Comparison of ENCODE assay signal across 8 cellular contexts in genomic region chr4:37685726-37686372, GRCh38. TPM values are rescaled to one million over a fixed set of nuclear protein-coding genes. Genes with fewer than 3 reads are reported as not detected.
A peak's percentile ranks its signal among the peaks of the same experiment; 100 is the strongest.
DNase-seq lines count a peak whose midpoint lies in the region; TF ChIP-seq lines count a peak whose summit lies in the region.

No MANE protein-coding gene starts in this region.

- H3K9me3 ChIP-seq in osteoblast (ENCODE audit: low read depth, low read length), result no peaks in the 10 kb centered on the region
- H3K9me3 ChIP-seq in vagina, result no peaks in the 10 kb centered on the region

- TF ChIP-seq POLR2A in NB4 (IDR thresholded peaks at IDR 0.05; ENCODE audit: extremely low read depth, insufficient read length) (peak; percentile 88), vagina (IDR thresholded peaks at IDR 0.05) (peak in 1 of 2 donors; percentile 95)

- H3K4me2 ChIP-seq in osteoblast (ENCODE audit: insufficient read depth, low read length), result peak overlapping the region; percentile 84

- peak overlapping the region; percentile 96 for H3K4me3 Mint-ChIP-seq in activated T-helper 1 cell treated with anti-CD3 and anti-CD28 coated beads, Interleukin-12 subunit alpha, Interleukin-12 subunit beta, Interleukin-2, Interleukin-4 antibody, amounts not matched to agents 30 ng/mL and 10 ng/mL and 1 ng/mL, durations not matched to agents 14 hours and 24 hours and 36 hours

- H3K36me3 ChIP-seq in osteoblast (ENCODE audit: insufficient read depth, low read length), result no peaks in the 10 kb centered on the region
- no peaks in the 10 kb centered on the region for H3K36me3 ChIP-seq in vagina

- peaks cover 10% of the 10 kb centered on the region for H3K36me3 Mint-ChIP-seq in activated T-helper 1 cell treated with anti-CD3 and anti-CD28 coated beads, Interleukin-12 subunit alpha, Interleukin-12 subunit beta, Interleukin-2, Interleukin-4 antibody, amounts not matched to agents 30 ng/mL and 10 ng/mL and 1 ng/mL, durations not matched to agents 14 hours and 24 hours and 36 hours (ENCODE audit: low read depth)

- peak overlapping the region; percentile 53 for H2AFZ ChIP-seq in osteoblast (ENCODE audit: low read length)

- peak overlapping the region; percentile 98 for H3K27ac Mint-ChIP-seq in activated T-helper 1 cell treated with anti-CD3 and anti-CD28 coated beads, Interleukin-12 subunit alpha, Interleukin-12 subunit beta, Interleukin-2, Interleukin-4 antibody, amounts not matched to agents 30 ng/mL and 10 ng/mL and 1 ng/mL, durations not matched to agents 14 hours and 24 hours and 36 hours

- peaks cover 19% of the 10 kb centered on the region for H3K79me2 ChIP-seq in osteoblast (ENCODE audit: insufficient read depth, low read length)

- H3K4me1 ChIP-seq in osteoblast (ENCODE audit: insufficient read depth, low read length), result peaks cover 16% of the 10 kb centered on the region
- H3K4me1 ChIP-seq in vagina, result peaks cover 24% of the 10 kb centered on the region

- TF ChIP-seq CTCF in HFF-Myc (IDR thresholded peaks at IDR 0.05; ENCODE audit: low read depth, low read length, missing control alignments), result no peak
- no peak for TF ChIP-seq CTCF in NB4 (IDR thresholded peaks at IDR 0.05; ENCODE audit: low read depth, low read length)
- no peak for TF ChIP-seq CTCF in fibroblast of the aortic adventitia (IDR thresholded peaks at IDR 0.05; ENCODE audit: insufficient read depth, low read length)
- no peak for TF ChIP-seq CTCF in osteoblast (IDR thresholded peaks at IDR 0.05; ENCODE audit: extremely low read depth, low read depth, low read length)
- no peak for TF ChIP-seq CTCF in vagina (IDR thresholded peaks at IDR 0.05)

- H3K27ac ChIP-seq in osteoblast (ENCODE audit: low read depth, low read length), result peak overlapping the region; percentile 67
- peak overlapping the region; percentile 97 for H3K27ac ChIP-seq in vagina

- H3K4me3 ChIP-seq in HFF-Myc (replicated peaks; ENCODE audit: low read depth, low read length) (peak overlapping the region; percentile 76), NB4 (ENCODE audit: low read depth, low read length) (peak overlapping the region; percentile 78), fibroblast of the aortic adventitia (ENCODE audit: low read depth, low read length) (peak overlapping the region; percentile 89), osteoblast (ENCODE audit: insufficient read depth, low read length) (peak overlapping the region; percentile 89), vagina (peak overlapping the region; percentile 90 to 97)

- peaks cover 40% of the 10 kb centered on the region for H3K4me1 Mint-ChIP-seq in activated T-helper 1 cell treated with anti-CD3 and anti-CD28 coated beads, Interleukin-12 subunit alpha, Interleukin-12 subunit beta, Interleukin-2, Interleukin-4 antibody, amounts not matched to agents 30 ng/mL and 10 ng/mL and 1 ng/mL, durations not matched to agents 14 hours and 24 hours and 36 hours (ENCODE audit: low read depth)

- DNase-seq in NCI-H187 (lab: John Stamatoyannopoulos, UW), result peak; percentile 38 to 49
- no peak for DNase-seq in NCI-H187 treated with DMSO at 0.1 percent for 48 hours (lab: John Stamatoyannopoulos, UW)
- no peak for DNase-seq in HFF-Myc (ENCODE audit: extremely low read depth, low read depth)
- DNase-seq in NB4 (ENCODE audit: low read depth), result peak; percentile 75
- peak; percentile 47 for DNase-seq in activated T-helper 1 cell treated with anti-CD3 and anti-CD28 coated beads, Interleukin-12 subunit alpha, Interleukin-12 subunit beta, Interleukin-2, Interleukin-4 antibody, amounts not matched to agents 30 ng/mL and 10 ng/mL and 1 ng/mL, durations not matched to agents 14 hours and 24 hours and 36 hours (ENCODE audit: low spot score)
- no peak for DNase-seq in fibroblast of the aortic adventitia (ENCODE audit: low read depth)
- DNase-seq in osteoblast (ENCODE audit: insufficient read length, low spot score, missing footprints), result peak; percentile 90
- DNase-seq in vagina (ENCODE audit: extremely low spot score in 2 of 2), result no peak

- no peaks in the 10 kb centered on the region for H4K20me1 ChIP-seq in osteoblast (ENCODE audit: insufficient read depth, low read length)

- no peaks in the 10 kb centered on the region for H3K27me3 ChIP-seq in osteoblast (ENCODE audit: insufficient read depth, low read length)
- no peaks in the 10 kb centered on the region for H3K27me3 ChIP-seq in vagina

- H3K9me3 Mint-ChIP-seq in activated T-helper 1 cell treated with anti-CD3 and anti-CD28 coated beads, Interleukin-12 subunit alpha, Interleukin-12 subunit beta, Interleukin-2, Interleukin-4 antibody, amounts not matched to agents 30 ng/mL and 10 ng/mL and 1 ng/mL, durations not matched to agents 14 hours and 24 hours and 36 hours, result no peaks in the 10 kb centered on the region

- intact Hi-C loops in activated T-helper 1 cell treated with anti-CD3 and anti-CD28 coated beads, Interleukin-12 subunit alpha, Interleukin-12 subunit beta, Interleukin-2, Interleukin-4 antibody, amounts not matched to agents 30 ng/mL and 10 ng/mL and 1 ng/mL, durations not matched to agents 14 hours and 24 hours and 36 hours (cut with micrococcal nuclease), result loop anchor here (1.0 to 10.0 kb wide), 14 partner anchors 19 to 1841 kb away; partner anchors contain the start of genes KLF3, PGM2, TBC1D1 and UGDH
- intact Hi-C loops in vagina (cut with DNase I), result loop anchor here (5.0 kb wide), 1 partner anchor 1841 kb away; the partner anchor contains the start of gene UGDH

- peaks cover 5% of the 10 kb centered on the region for H3K27me3 Mint-ChIP-seq in activated T-helper 1 cell treated with anti-CD3 and anti-CD28 coated beads, Interleukin-12 subunit alpha, Interleukin-12 subunit beta, Interleukin-2, Interleukin-4 antibody, amounts not matched to agents 30 ng/mL and 10 ng/mL and 1 ng/mL, durations not matched to agents 14 hours and 24 hours and 36 hours (ENCODE audit: insufficient read depth)

RNA-seq across cellular contexts. Expression of gene RELL1, which starts 0.3 kb away (rescaled TPM):
- total RNA-seq in activated T-helper 1 cell treated with anti-CD3 and anti-CD28 coated beads, Interleukin-12 subunit alpha, Interleukin-12 subunit beta, Interleukin-2, Interleukin-4 antibody, amounts not matched to agents 30 ng/mL and 10 ng/mL and 1 ng/mL, durations not matched to agents 14 hours and 24 hours and 36 hours, result 21.0 and 21.4 TPM in 2 replicates
- total RNA-seq in fibroblast of the aortic adventitia (ENCODE audit: low replicate concordance) (21.3 and 65.7 TPM in 2 replicates), osteoblast (61.2 and 64.5 TPM in 2 replicates), vagina (38.8 TPM)

Comparison
In these comparisons a context has a peak if more than half of its experiments do, and no peak if none do; other contexts are left out.
1. DNase-seq: peak in NCI-H187 (2 of 2), NB4 (single experiment), activated T-helper 1 cell treated with anti-CD3 and anti-CD28 coated beads, Interleukin-12 subunit alpha, Interleukin-12 subunit beta, Interleukin-2, Interleukin-4 antibody, amounts not matched to agents 30 ng/mL and 10 ng/mL and 1 ng/mL, durations not matched to agents 14 hours and 24 hours and 36 hours (single experiment) and osteoblast (single experiment); none in NCI-H187 treated with DMSO at 0.1 percent for 48 hours (single experiment), HFF-Myc (single experiment), fibroblast of the aortic adventitia (single experiment) and vagina (0 of 2).
2. Peak in every context shown above with its lines, with median percentiles within 50 percentile points of each other: H3K4me3 ChIP-seq.